In genomic region chr16:15564619-15565339, GRCh38 we compare ENCODE assay signal across 19 cellular contexts.
"Had no signal": no experiment of that assay in that cellular context is flagged by ENCODE, and none has a peak within 500 bp of the region (broad histone marks: within the 10 kb centered on the region; RNA-seq: fewer than 3 reads in every experiment).

No MANE protein-coding gene starts in this region.

- H3K4me3 ChIP-seq: body of pancreas, cardiac muscle cell, lower lobe of right lung, mucosa of descending colon, tibial artery had no signal

- H3K9me3 ChIP-seq: body of pancreas, lower lobe of right lung, mucosa of descending colon, tibial artery had no signal

- ATAC-seq: activated CD8-positive, alpha-beta memory T cell treated with anti-CD3 and anti-CD28 coated beads, Interleukin-2, amount 10 ng/mL, durations not matched to agents 7 days and 5 days; activated CD8-positive, alpha-beta T cell treated with anti-CD3 and anti-CD28 coated beads for 36 hours; body of pancreas; lower lobe of right lung; mucosa of descending colon had no signal

- H3K36me3 ChIP-seq: cardiac muscle cell, lower lobe of right lung, WERI-Rb-1 had no signal

- H3K4me1 ChIP-seq: body of pancreas, lower lobe of right lung, tibial artery had no signal

- DNase-seq: activated CD4-positive, alpha-beta T cell treated with anti-CD3 and anti-CD28 coated beads, Interleukin-2, amount 10 ng/mL, durations not matched to agents 7 days and 5 days; activated CD4-positive, CD25-positive, alpha-beta regulatory T cell treated with anti-CD3 and anti-CD28 coated beads, Interleukin-2, amount 50 U/mL, for 72 hours; activated CD8-positive, alpha-beta memory T cell treated with anti-CD3 and anti-CD28 coated beads, Interleukin-2, amount 10 ng/mL, durations not matched to agents 7 days and 5 days; activated CD8-positive, alpha-beta T cell treated with anti-CD3 and anti-CD28 coated beads for 36 hours; activated effector memory CD4-positive, alpha-beta T cell treated with anti-CD3 and anti-CD28 coated beads, Interleukin-2, amount 50 U/mL, for 16 hours; activated naive CD4-positive, alpha-beta T cell treated with anti-CD3 and anti-CD28 coated beads, Interleukin-2, amount 10 ng/mL, durations not matched to agents 7 days and 5 days; activated T-cell treated with anti-CD3 and anti-CD28 coated beads for 4 hours; body of pancreas; effector CD4-positive, alpha-beta T cell; kidney; lower lobe of right lung; mesendoderm; mucosa of descending colon; naive B cell; posterior cingulate gyrus; stimulated activated CD4-positive, alpha-beta T cell treated with anti-CD3 and anti-CD28 coated beads, Interleukin-1b, Interleukin-23, amount 100 ng/mL, for 48 hours; tibial artery; WERI-Rb-1 had no signal

- H3K27me3 ChIP-seq: body of pancreas, cardiac muscle cell, tibial artery had no signal

- H3K27ac ChIP-seq: body of pancreas, cardiac muscle cell, lower lobe of right lung, tibial artery, WERI-Rb-1 had no signal
